Comparison of ENCODE assay signal across 15 cellular contexts in genomic region chr14:55588259-55588699, GRCh38. TPM values are rescaled to one million over a fixed set of nuclear protein-coding genes. Genes with fewer than 3 reads are reported as not detected.
DNase-seq lines count a peak whose midpoint lies in the region; ATAC-seq, FAIRE-seq and TF ChIP-seq lines count a peak whose summit lies in the region.
"Had no signal": no experiment of that assay in that cellular context is flagged by ENCODE, and none has a peak within 500 bp of the region (broad histone marks: within the 10 kb centered on the region; RNA-seq: fewer than 3 reads in every experiment).

No MANE protein-coding gene starts in this region.

- WGBS in mammary epithelial cell (ENCODE audit: low coverage, missing lambda C conversion rate): 51% methylated on average over 2 of the region's 2 CpGs

- H3K4me1 ChIP-seq in mammary epithelial cell (ENCODE audit: insufficient read depth, low read length) (peaks cover 31% of the 10 kb centered on the region), upper lobe of right lung (peaks cover 36% of the 10 kb centered on the region)

- DNase-seq in AG10803 (ENCODE audit: low read depth): peak; percentile 56
- no peak for DNase-seq in H54 (ENCODE audit: insufficient read length, low spot score)
- DNase-seq in mammary epithelial cell: peak; percentile 48
- no peak for DNase-seq in left colon
- DNase-seq in activated effector memory CD4-positive, alpha-beta T cell treated with anti-CD3 and anti-CD28 coated beads, Interleukin-2, amount 50 U/mL, for 16 hours: no peak
- DNase-seq in upper lobe of right lung: no peak
- no peak for DNase-seq in GM13977 (ENCODE audit: low spot score)
- DNase-seq: activated CD4-positive, alpha-beta memory T cell treated with anti-CD3 and anti-CD28 coated beads for 36 hours; aorta; GOT3; NCI-H1436 treated with DMSO at 0.1 percent for 48 hours; NK-92 treated with Interleukin-12 subunit alpha and Interleukin-12 subunit beta, amount 100 ng/mL, for 24 hours; stimulated activated CD8-positive, alpha-beta memory T cell treated with anti-CD3 and anti-CD28 coated beads, Interleukin-4, amount 100 ng/mL, for 48 hours; T-helper 17 cell had no signal

- intact Hi-C loops in mammary epithelial cell (cut with micrococcal nuclease) (no loop called here), left colon (cut with DNase I, micrococcal nuclease) (no loop called here), upper lobe of right lung (cut with DNase I) (no loop called here)

- no peak overlapping the region for H3K27ac ChIP-seq in mammary epithelial cell (ENCODE audit: insufficient read depth, low read depth, low read length)
- no peak overlapping the region for H3K27ac ChIP-seq in upper lobe of right lung

- H4K20me1 ChIP-seq in mammary epithelial cell (ENCODE audit: insufficient read depth, low read length): peaks cover 6% of the 10 kb centered on the region

- H3K4me3 ChIP-seq in AG10803 (ENCODE audit: low read length) (no peak overlapping the region), mammary epithelial cell (replicated peaks in 1 of 3; ENCODE audit: insufficient read depth in 1 of 3, low read depth in 2 of 3, low read length in 3 of 3) (no peak overlapping the region), upper lobe of right lung (no peak overlapping the region)

- BruUV-seq in mammary epithelial cell (replicated peaks; lab: Mats Ljungman, UMichigan): no TSS peak

- in situ Hi-C loops in mammary epithelial cell (cut with MboI; ENCODE audit: low sequenced_read_pairs in 2 of 2): no loop called here
- in situ Hi-C loops in GM13977 (cut with MboI; ENCODE audit: low pct_unique_long_range_greater_than_20kb, low sequenced_read_pairs, unreplicated experiment): no loop called here

- H3K79me2 ChIP-seq in mammary epithelial cell (ENCODE audit: insufficient read depth, low read length): peaks cover 96% of the 10 kb centered on the region

- CTCF ChIA-PET in mammary epithelial cell (lab: Charles Lee; ENCODE audit: low non-redundant PET): interaction anchor here (1.0 kb wide), 1 partner anchor 142 kb away, joined by 3 read pairs; no protein-coding TSS in a partner anchor

- TF ChIP-seq POLR2A in H54 (IDR thresholded peaks at IDR 0.05; ENCODE audit: low read depth, low read length): no peak

- H3K27me3 ChIP-seq in mammary epithelial cell (ENCODE audit: insufficient read depth, low read length) (no peaks in the 10 kb centered on the region), upper lobe of right lung (no peaks in the 10 kb centered on the region)

- peak overlapping the region; percentile 25 for H3K4me2 ChIP-seq in mammary epithelial cell (ENCODE audit: insufficient read depth, low read depth, low read length)

- H3K36me3 ChIP-seq in mammary epithelial cell (ENCODE audit: insufficient read depth, low read length) (no peaks in the 10 kb centered on the region), upper lobe of right lung (no peaks in the 10 kb centered on the region)

- dilution Hi-C loops in mammary epithelial cell (cut with HindIII; ENCODE audit: low sequenced_read_pairs): no loop called here

- H3K9ac ChIP-seq in mammary epithelial cell (ENCODE audit: insufficient read depth, low read length): no peak overlapping the region

- no peak overlapping the region for H2AFZ ChIP-seq in mammary epithelial cell (ENCODE audit: low read depth, low read length)

- peak; percentile 83 for FAIRE-seq in H54 (lab: Jason Lieb, UNC)

- no peaks in the 10 kb centered on the region for H3K9me3 ChIP-seq in mammary epithelial cell (replicated peaks; ENCODE audit: insufficient read depth, low read length)
- no peaks in the 10 kb centered on the region for H3K9me3 ChIP-seq in upper lobe of right lung

- TF ChIP-seq CTCF in AG10803 (conservative IDR thresholded peaks at IDR 0.05; ENCODE audit: low read length) (no peak), mammary epithelial cell (conservative IDR thresholded peaks at IDR 0.05 in 1 of 2, IDR thresholded peaks at IDR 0.05 in 1 of 2; ENCODE audit: extremely low read depth in 1 of 2, insufficient read depth in 1 of 2, low read depth in 1 of 2, low read length in 2 of 2) (no peak), upper lobe of right lung (IDR thresholded peaks at IDR 0.05) (no peak), GM13977 (IDR thresholded peaks at IDR 0.05; ENCODE audit: extremely low read depth, insufficient read depth, missing control alignments) (no peak)

- ATAC-seq in left colon (peak; percentile 52), upper lobe of right lung (no peak), HG03520 (IDR thresholded peaks at IDR 0.05; ENCODE audit: unreplicated experiment) (no peak)
- ATAC-seq: T-helper 17 cell had no signal

RNA-seq across cellular contexts. Expression of gene KTN1, which starts 8.3 kb away (rescaled TPM):
- total RNA-seq in mammary epithelial cell: 100 to 1,000 TPM; 117 to 150 TPM
- 57.6 TPM for polyA plus RNA-seq in mammary epithelial cell
- polyA minus RNA-seq in mammary epithelial cell: 34.6 TPM
- 100 to 1,000 TPM; 210 to 241 TPM for total RNA-seq in left colon
- 179 TPM for total RNA-seq in upper lobe of right lung

Comparison
In these comparisons a context has a peak if more than half of its experiments do, and no peak if none do; other contexts are left out.
1. DNase-seq: peak in AG10803 (single experiment) and mammary epithelial cell (single experiment); none in H54 (single experiment), left colon (0 of 2), activated effector memory CD4-positive, alpha-beta T cell treated with anti-CD3 and anti-CD28 coated beads, Interleukin-2, amount 50 U/mL, for 16 hours (single experiment), upper lobe of right lung (single experiment) and GM13977 (single experiment).